Comparison of ENCODE assay signal across 25 cellular contexts in the genomic region with DNA sequence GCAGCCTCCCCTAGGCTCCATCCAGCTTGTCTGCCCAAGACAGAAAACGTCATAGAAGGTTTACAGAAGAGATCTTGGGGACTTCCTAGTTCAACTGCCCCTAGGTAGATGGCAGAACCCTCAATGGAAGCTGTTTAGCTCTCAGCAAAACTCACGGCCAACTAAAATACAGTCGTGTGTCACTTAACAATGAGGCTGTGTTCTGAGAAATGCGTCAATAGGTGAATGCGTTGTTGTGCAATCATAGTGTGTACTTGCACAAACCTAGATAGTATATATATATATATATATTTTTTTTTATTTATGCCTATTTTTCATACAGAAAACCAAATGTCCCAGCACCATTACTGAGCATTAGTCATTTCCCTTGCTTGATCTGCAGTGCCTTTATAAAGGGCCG.
"Had no signal": no experiment of that assay in that cellular context is flagged by ENCODE, and none has a peak within 500 bp of the region (broad histone marks: within the 10 kb centered on the region; RNA-seq: fewer than 3 reads in every experiment).

No MANE protein-coding gene starts in this region.

- H3K9me3 Mint-ChIP-seq: mesothelial cell of epicardium; naive B cell; natural killer cell; stimulated activated naive B cell treated with anti-CD40 and anti-IgM and Interleukin-4, amounts not matched to agents 10 μg/mL and 1 μg/mL and 100 μg/mL, for 72 hours had no signal

- H3K4me1 ChIP-seq: left lung, lower lobe of right lung, stomach, testis, tibial artery, upper lobe of right lung had no signal

- DNase-seq: hypothalamus; immature natural killer cell; kidney; left colon; lower lobe of right lung; mesendoderm; naive B cell; natural killer cell; ovary; stimulated activated CD4-positive, alpha-beta T cell treated with anti-CD3 and anti-CD28 coated beads, Interleukin-12 subunit alpha, Interleukin-12 subunit beta, amount 100 ng/mL, for 4 hours; stimulated activated CD4-positive, alpha-beta T cell treated with anti-CD3 and anti-CD28 coated beads, Interleukin-15, amount 100 ng/mL, for 24 hours; stimulated activated CD4-positive, alpha-beta T cell treated with anti-CD3 and anti-CD28 coated beads, Interleukin-2, amount 100 ng/mL, for 24 hours; stimulated activated CD4-positive, alpha-beta T cell treated with anti-CD3 and anti-CD28 coated beads, Interleukin-4, amount 100 ng/mL, for 1 hour; stimulated activated naive B cell treated with anti-CD40 and anti-IgM and Interleukin-4, amounts not matched to agents 10 μg/mL and 1 μg/mL and 100 μg/mL, for 72 hours; stimulated activated naive CD8-positive, alpha-beta T cell treated with anti-CD3 and anti-CD28 coated beads, Interleukin-15, Interleukin-2, amounts not matched to agents 100 U/mL and 50 U/mL, for 24 hours; stomach; testis; tibial artery; upper lobe of right lung had no signal

- H3K4me3 ChIP-seq: left lung, lower lobe of right lung, ovary, right atrium auricular region, skin epidermis, stomach, testis, tibial artery, upper lobe of right lung had no signal

- H3K27me3 Mint-ChIP-seq: naive B cell; progenitor cell of endocrine pancreas; stimulated activated naive B cell treated with anti-CD40 and anti-IgM and Interleukin-4, amounts not matched to agents 10 μg/mL and 1 μg/mL and 100 μg/mL, for 72 hours had no signal

- H3K27ac ChIP-seq: left lung, lower lobe of right lung, ovary, right atrium auricular region, skin epidermis, stomach, testis, tibial artery, upper lobe of right lung had no signal

- H3K4me3 Mint-ChIP-seq: immature natural killer cell; mesothelial cell of epicardium; naive B cell; natural killer cell; stimulated activated naive B cell treated with anti-CD40 and anti-IgM and Interleukin-4, amounts not matched to agents 10 μg/mL and 1 μg/mL and 100 μg/mL, for 72 hours had no signal

- H3K9me3 ChIP-seq: left lung, lower lobe of right lung, ovary, right atrium auricular region, stomach, testis, tibial artery, upper lobe of right lung had no signal

- H3K36me3 ChIP-seq: ovary had no signal

- H3K4me1 Mint-ChIP-seq: immature natural killer cell; mesothelial cell of epicardium; naive B cell; natural killer cell; stimulated activated naive B cell treated with anti-CD40 and anti-IgM and Interleukin-4, amounts not matched to agents 10 μg/mL and 1 μg/mL and 100 μg/mL, for 72 hours had no signal

- H3K27me3 ChIP-seq: left lung, ovary, right atrium auricular region, stomach, testis, tibial artery, upper lobe of right lung had no signal

- ATAC-seq: left colon; left lung; lower lobe of right lung; natural killer cell; sciatic nerve; stimulated activated naive B cell treated with anti-CD40 and anti-IgM and Interleukin-4, amounts not matched to agents 10 μg/mL and 1 μg/mL and 100 μg/mL, for 72 hours; stimulated activated naive CD8-positive, alpha-beta T cell treated with anti-CD3 and anti-CD28 coated beads, Interleukin-15, Interleukin-2, amounts not matched to agents 100 U/mL and 50 U/mL, for 24 hours; upper lobe of right lung had no signal

- H3K27ac Mint-ChIP-seq: immature natural killer cell; mesothelial cell of epicardium; natural killer cell; progenitor cell of endocrine pancreas; stimulated activated naive B cell treated with anti-CD40 and anti-IgM and Interleukin-4, amounts not matched to agents 10 μg/mL and 1 μg/mL and 100 μg/mL, for 72 hours had no signal
